ENCODE assay signal across 1 cellular context in the genomic region with DNA sequence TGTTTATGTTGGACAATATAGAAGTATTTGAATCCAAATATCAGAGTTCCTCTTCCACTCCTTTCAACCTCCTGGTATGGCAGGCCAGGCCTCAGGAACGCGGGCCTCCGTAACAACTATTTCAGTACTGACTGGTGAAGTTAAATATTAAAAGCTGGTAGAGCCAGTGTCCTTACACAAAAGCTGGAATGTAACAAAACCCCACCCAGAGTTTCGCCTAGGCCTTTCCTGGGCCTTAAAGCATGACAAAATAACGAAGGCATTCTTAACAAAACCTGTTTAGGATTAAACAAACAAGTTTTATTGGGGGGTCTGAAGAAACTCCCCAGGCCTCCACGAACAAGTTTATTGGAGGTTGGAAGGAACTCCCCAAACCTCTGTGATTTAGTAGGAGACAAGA.
A peak's percentile ranks its signal among the peaks of the same experiment; 100 is the strongest.
TF ChIP-seq lines count a peak whose summit lies in the region.

No MANE protein-coding gene starts in this region.

TF ChIP-seq in HepG2, 621 proteins besides CTCF, POLR2A, EP300 and RAD21 (continued from another document):
- TF ChIP-seq, protein P1, sequence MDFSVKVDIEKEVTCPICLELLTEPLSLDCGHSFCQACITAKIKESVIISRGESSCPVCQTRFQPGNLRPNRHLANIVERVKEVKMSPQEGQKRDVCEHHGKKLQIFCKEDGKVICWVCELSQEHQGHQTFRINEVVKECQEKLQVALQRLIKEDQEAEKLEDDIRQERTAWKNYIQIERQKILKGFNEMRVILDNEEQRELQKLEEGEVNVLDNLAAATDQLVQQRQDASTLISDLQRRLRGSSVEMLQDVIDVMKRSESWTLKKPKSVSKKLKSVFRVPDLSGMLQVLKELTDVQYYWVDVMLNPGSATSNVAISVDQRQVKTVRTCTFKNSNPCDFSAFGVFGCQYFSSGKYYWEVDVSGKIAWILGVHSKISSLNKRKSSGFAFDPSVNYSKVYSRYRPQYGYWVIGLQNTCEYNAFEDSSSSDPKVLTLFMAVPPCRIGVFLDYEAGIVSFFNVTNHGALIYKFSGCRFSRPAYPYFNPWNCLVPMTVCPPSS (IDR thresholded peaks at IDR 0.05), result no peak
- TF ChIP-seq ZNF30 (CRISPR knock-in tag; IDR thresholded peaks at IDR 0.05) (no peak), SNAI1 (CRISPR knock-in tag; IDR thresholded peaks at IDR 0.05; ENCODE audit: borderline replicate concordance) (no peak), ZFX (CRISPR knock-in tag; IDR thresholded peaks at IDR 0.05; ENCODE audit: low read depth) (peak; percentile 76), ZFP82 (CRISPR knock-in tag; IDR thresholded peaks at IDR 0.05; ENCODE audit: borderline replicate concordance) (no peak), ZNF724P (CRISPR knock-in tag; IDR thresholded peaks at IDR 0.05; ENCODE audit: borderline replicate concordance) (no peak), ZFY (CRISPR knock-in tag; IDR thresholded peaks at IDR 0.05) (peak; percentile 62), ELF1 (CRISPR knock-in tag; IDR thresholded peaks at IDR 0.05) (no peak), NPAS2 (CRISPR knock-in tag; IDR thresholded peaks at IDR 0.05; ENCODE audit: borderline replicate concordance) (no peak), PITX1 (CRISPR knock-in tag; IDR thresholded peaks at IDR 0.05) (no peak), CBX2 (IDR thresholded peaks at IDR 0.05; ENCODE audit: low read depth, low read length) (no peak), CBX2 (CRISPR knock-in tag; IDR thresholded peaks at IDR 0.05; ENCODE audit: low read depth) (no peak), NKX3-1 (CRISPR knock-in tag; IDR thresholded peaks at IDR 0.05) (no peak), NCOA5 (CRISPR knock-in tag; IDR thresholded peaks at IDR 0.05) (no peak), ZNF772 (CRISPR knock-in tag; IDR thresholded peaks at IDR 0.05) (no peak), ZNF670 (CRISPR knock-in tag; IDR thresholded peaks at IDR 0.05; ENCODE audit: borderline replicate concordance) (no peak), SAP130 (CRISPR knock-in tag; IDR thresholded peaks at IDR 0.05; ENCODE audit: low read depth) (peak; percentile 47), SIX1 (CRISPR knock-in tag; IDR thresholded peaks at IDR 0.05; ENCODE audit: borderline replicate concordance) (no peak), MTA3 (CRISPR knock-in tag; IDR thresholded peaks at IDR 0.05) (no peak), SOX13 (IDR thresholded peaks at IDR 0.05) (no peak), SOX13 (CRISPR knock-in tag; conservative IDR thresholded peaks at IDR 0.05 in 1 of 2, IDR thresholded peaks at IDR 0.05 in 1 of 2) (peak in 1 of 2 experiments; percentile 47; a peak in 1 of 4 replicates), CENPX (CRISPR knock-in tag; IDR thresholded peaks at IDR 0.05) (no peak), ZFP36 (IDR thresholded peaks at IDR 0.05; ENCODE audit: borderline replicate concordance, low read depth, low read length, partially characterized antibody) (no peak), THYN1 (CRISPR knock-in tag; IDR thresholded peaks at IDR 0.05; ENCODE audit: borderline replicate concordance, low read depth) (no peak), ZSCAN21 (CRISPR knock-in tag; IDR thresholded peaks at IDR 0.05; ENCODE audit: borderline replicate concordance) (no peak), PRMT3 (CRISPR knock-in tag; IDR thresholded peaks at IDR 0.05; ENCODE audit: borderline replicate concordance, low read depth) (no peak), ZMYM4 (CRISPR knock-in tag; IDR thresholded peaks at IDR 0.05) (no peak), ZBTB42 (CRISPR knock-in tag; IDR thresholded peaks at IDR 0.05) (no peak), POLR2G (IDR thresholded peaks at IDR 0.05; ENCODE audit: low read depth, low read length) (no peak), PHF8 (CRISPR knock-in tag; IDR thresholded peaks at IDR 0.05) (no peak), NR2C2 (CRISPR knock-in tag; IDR thresholded peaks at IDR 0.05; ENCODE audit: borderline replicate concordance) (no peak), TEAD3 (CRISPR knock-in tag; optimal IDR thresholded peaks at IDR 0.05; ENCODE audit: borderline replicate concordance) (peak; percentile 89), ZNF292 (CRISPR knock-in tag; IDR thresholded peaks at IDR 0.05; ENCODE audit: borderline replicate concordance, low read depth) (no peak), CHD2 (IDR thresholded peaks at IDR 0.05; ENCODE audit: low read depth, low read length) (no peak)
- TF ChIP-seq, protein P2, sequence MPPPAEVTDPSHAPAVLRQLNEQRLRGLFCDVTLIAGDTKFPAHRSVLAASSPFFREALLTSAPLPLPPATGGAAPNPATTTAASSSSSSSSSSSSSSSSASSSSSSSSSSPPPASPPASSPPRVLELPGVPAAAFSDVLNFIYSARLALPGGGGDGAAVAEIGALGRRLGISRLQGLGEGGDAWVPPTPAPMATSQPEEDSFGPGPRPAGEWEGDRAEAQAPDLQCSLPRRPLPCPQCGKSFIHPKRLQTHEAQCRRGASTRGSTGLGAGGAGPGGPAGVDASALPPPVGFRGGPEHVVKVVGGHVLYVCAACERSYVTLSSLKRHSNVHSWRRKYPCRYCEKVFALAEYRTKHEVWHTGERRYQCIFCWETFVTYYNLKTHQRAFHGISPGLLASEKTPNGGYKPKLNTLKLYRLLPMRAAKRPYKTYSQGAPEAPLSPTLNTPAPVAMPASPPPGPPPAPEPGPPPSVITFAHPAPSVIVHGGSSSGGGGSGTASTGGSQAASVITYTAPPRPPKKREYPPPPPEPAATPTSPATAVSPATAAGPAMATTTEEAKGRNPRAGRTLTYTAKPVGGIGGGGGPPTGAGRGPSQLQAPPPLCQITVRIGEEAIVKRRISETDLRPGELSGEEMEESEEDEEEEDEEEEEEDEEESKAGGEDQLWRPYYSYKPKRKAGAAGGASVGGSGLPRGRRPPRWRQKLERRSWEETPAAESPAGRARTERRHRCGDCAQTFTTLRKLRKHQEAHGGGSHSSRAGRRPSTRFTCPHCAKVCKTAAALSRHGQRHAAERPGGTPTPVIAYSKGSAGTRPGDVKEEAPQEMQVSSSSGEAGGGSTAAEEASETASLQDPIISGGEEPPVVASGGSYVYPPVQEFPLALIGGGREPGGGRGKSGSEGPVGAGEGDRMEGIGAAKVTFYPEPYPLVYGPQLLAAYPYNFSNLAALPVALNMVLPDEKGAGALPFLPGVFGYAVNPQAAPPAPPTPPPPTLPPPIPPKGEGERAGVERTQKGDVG (CRISPR knock-in tag; IDR thresholded peaks at IDR 0.05; ENCODE audit: borderline replicate concordance), result no peak
- TF ChIP-seq, protein P3, sequence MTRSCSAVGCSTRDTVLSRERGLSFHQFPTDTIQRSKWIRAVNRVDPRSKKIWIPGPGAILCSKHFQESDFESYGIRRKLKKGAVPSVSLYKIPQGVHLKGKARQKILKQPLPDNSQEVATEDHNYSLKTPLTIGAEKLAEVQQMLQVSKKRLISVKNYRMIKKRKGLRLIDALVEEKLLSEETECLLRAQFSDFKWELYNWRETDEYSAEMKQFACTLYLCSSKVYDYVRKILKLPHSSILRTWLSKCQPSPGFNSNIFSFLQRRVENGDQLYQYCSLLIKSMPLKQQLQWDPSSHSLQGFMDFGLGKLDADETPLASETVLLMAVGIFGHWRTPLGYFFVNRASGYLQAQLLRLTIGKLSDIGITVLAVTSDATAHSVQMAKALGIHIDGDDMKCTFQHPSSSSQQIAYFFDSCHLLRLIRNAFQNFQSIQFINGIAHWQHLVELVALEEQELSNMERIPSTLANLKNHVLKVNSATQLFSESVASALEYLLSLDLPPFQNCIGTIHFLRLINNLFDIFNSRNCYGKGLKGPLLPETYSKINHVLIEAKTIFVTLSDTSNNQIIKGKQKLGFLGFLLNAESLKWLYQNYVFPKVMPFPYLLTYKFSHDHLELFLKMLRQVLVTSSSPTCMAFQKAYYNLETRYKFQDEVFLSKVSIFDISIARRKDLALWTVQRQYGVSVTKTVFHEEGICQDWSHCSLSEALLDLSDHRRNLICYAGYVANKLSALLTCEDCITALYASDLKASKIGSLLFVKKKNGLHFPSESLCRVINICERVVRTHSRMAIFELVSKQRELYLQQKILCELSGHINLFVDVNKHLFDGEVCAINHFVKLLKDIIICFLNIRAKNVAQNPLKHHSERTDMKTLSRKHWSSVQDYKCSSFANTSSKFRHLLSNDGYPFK (CRISPR knock-in tag; IDR thresholded peaks at IDR 0.05; ENCODE audit: borderline replicate concordance), result no peak
- TF ChIP-seq, protein P4, sequence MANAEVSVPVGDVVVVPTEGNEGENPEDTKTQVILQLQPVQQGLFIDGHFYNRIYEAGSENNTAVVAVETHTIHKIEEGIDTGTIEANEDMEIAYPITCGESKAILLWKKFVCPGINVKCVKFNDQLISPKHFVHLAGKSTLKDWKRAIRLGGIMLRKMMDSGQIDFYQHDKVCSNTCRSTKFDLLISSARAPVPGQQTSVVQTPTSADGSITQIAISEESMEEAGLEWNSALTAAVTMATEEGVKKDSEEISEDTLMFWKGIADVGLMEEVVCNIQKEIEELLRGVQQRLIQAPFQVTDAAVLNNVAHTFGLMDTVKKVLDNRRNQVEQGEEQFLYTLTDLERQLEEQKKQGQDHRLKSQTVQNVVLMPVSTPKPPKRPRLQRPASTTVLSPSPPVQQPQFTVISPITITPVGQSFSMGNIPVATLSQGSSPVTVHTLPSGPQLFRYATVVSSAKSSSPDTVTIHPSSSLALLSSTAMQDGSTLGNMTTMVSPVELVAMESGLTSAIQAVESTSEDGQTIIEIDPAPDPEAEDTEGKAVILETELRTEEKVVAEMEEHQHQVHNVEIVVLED (CRISPR knock-in tag; IDR thresholded peaks at IDR 0.05; ENCODE audit: borderline replicate concordance), result no peak
- TF ChIP-seq, protein P5, sequence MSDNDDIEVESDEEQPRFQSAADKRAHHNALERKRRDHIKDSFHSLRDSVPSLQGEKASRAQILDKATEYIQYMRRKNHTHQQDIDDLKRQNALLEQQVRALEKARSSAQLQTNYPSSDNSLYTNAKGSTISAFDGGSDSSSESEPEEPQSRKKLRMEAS (IDR thresholded peaks at IDR 0.05), result 0 out of 2 replicates have a peak, but pooled peaks have one; percentile 16
- TF ChIP-seq, protein P6, sequence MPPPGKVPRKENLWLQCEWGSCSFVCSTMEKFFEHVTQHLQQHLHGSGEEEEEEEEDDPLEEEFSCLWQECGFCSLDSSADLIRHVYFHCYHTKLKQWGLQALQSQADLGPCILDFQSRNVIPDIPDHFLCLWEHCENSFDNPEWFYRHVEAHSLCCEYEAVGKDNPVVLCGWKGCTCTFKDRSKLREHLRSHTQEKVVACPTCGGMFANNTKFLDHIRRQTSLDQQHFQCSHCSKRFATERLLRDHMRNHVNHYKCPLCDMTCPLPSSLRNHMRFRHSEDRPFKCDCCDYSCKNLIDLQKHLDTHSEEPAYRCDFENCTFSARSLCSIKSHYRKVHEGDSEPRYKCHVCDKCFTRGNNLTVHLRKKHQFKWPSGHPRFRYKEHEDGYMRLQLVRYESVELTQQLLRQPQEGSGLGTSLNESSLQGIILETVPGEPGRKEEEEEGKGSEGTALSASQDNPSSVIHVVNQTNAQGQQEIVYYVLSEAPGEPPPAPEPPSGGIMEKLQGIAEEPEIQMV (CRISPR knock-in tag; IDR thresholded peaks at IDR 0.05; ENCODE audit: low read depth), result no peak
- TF ChIP-seq, protein P7, sequence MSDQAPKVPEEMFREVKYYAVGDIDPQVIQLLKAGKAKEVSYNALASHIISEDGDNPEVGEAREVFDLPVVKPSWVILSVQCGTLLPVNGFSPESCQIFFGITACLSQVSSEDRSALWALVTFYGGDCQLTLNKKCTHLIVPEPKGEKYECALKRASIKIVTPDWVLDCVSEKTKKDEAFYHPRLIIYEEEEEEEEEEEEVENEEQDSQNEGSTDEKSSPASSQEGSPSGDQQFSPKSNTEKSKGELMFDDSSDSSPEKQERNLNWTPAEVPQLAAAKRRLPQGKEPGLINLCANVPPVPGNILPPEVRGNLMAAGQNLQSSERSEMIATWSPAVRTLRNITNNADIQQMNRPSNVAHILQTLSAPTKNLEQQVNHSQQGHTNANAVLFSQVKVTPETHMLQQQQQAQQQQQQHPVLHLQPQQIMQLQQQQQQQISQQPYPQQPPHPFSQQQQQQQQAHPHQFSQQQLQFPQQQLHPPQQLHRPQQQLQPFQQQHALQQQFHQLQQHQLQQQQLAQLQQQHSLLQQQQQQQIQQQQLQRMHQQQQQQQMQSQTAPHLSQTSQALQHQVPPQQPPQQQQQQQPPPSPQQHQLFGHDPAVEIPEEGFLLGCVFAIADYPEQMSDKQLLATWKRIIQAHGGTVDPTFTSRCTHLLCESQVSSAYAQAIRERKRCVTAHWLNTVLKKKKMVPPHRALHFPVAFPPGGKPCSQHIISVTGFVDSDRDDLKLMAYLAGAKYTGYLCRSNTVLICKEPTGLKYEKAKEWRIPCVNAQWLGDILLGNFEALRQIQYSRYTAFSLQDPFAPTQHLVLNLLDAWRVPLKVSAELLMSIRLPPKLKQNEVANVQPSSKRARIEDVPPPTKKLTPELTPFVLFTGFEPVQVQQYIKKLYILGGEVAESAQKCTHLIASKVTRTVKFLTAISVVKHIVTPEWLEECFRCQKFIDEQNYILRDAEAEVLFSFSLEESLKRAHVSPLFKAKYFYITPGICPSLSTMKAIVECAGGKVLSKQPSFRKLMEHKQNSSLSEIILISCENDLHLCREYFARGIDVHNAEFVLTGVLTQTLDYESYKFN (CRISPR knock-in tag; conservative IDR thresholded peaks at IDR 0.05), result 0 out of 2 replicates have a peak, but pooled peaks have one; percentile 20
- TF ChIP-seq, protein P8, sequence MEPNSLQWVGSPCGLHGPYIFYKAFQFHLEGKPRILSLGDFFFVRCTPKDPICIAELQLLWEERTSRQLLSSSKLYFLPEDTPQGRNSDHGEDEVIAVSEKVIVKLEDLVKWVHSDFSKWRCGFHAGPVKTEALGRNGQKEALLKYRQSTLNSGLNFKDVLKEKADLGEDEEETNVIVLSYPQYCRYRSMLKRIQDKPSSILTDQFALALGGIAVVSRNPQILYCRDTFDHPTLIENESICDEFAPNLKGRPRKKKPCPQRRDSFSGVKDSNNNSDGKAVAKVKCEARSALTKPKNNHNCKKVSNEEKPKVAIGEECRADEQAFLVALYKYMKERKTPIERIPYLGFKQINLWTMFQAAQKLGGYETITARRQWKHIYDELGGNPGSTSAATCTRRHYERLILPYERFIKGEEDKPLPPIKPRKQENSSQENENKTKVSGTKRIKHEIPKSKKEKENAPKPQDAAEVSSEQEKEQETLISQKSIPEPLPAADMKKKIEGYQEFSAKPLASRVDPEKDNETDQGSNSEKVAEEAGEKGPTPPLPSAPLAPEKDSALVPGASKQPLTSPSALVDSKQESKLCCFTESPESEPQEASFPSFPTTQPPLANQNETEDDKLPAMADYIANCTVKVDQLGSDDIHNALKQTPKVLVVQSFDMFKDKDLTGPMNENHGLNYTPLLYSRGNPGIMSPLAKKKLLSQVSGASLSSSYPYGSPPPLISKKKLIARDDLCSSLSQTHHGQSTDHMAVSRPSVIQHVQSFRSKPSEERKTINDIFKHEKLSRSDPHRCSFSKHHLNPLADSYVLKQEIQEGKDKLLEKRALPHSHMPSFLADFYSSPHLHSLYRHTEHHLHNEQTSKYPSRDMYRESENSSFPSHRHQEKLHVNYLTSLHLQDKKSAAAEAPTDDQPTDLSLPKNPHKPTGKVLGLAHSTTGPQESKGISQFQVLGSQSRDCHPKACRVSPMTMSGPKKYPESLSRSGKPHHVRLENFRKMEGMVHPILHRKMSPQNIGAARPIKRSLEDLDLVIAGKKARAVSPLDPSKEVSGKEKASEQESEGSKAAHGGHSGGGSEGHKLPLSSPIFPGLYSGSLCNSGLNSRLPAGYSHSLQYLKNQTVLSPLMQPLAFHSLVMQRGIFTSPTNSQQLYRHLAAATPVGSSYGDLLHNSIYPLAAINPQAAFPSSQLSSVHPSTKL (CRISPR knock-in tag; IDR thresholded peaks at IDR 0.05), result peak; percentile 38; the same call in 1 of the 2 replicates
TF ChIP-seq in HepG2: peak in this region for 17.
